ENCODE assay signal across 8 cellular contexts in the genomic region with DNA sequence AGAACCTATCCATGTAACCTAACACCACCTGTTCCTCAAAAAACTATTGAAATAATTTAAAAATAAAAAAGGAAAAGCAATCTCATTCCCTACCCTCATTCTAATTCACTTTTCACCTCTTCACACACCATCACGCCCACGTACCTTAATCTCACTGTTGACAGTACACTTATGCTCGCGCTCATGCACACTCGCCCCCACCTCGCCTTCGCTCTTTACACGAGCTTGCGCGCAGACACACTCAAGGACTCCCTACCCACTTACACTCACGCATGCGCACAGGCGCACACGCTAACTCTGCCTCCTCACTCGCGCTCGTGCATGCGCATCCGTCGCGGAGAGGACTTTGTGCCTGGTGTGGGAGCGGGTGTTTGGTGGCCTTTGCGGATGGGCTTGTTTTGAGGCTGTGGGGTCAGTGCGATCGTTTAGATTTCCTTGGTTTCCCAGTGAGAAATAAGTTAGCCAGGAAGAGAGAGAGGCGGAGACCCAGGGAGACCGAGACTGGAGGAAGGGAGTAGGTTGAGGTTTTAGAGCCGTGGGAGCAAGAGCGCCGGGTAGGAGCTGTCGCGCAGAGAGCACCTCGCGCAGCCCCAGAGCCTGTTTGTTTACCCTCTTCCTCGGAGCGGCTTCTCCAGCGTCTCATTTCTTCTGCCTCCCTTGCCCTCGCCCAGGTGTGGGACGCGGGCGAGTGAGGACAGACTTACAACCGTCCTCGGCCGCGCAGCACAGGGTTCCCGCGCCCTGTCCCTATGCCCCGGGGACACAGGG. TPM values are rescaled to one million over a fixed set of nuclear protein-coding genes. Genes with fewer than 3 reads are reported as not detected.
A peak's percentile ranks its signal among the peaks of the same experiment; 100 is the strongest.
DNase-seq lines count a peak whose midpoint lies in the region; ATAC-seq and TF ChIP-seq lines count a peak whose summit lies in the region.

No MANE protein-coding gene starts in this region.

- H3K4me3 ChIP-seq in A673 (ENCODE audit: low read depth, low read length, poor library complexity, severe bottlenecking) (peak overlapping the region; percentile 30), mucosa of descending colon (no peak overlapping the region)

- peak; percentile 57 for ATAC-seq in GM18870 (IDR thresholded peaks at IDR 0.05; ENCODE audit: unreplicated experiment)
- peak; percentile 76 for ATAC-seq in HG03378 (IDR thresholded peaks at IDR 0.05; ENCODE audit: unreplicated experiment)
- peak; percentile 90 for ATAC-seq in mucosa of descending colon

- H3K9me3 ChIP-seq in A673 (ENCODE audit: low read depth, low read length, poor library complexity, severe bottlenecking) = no peaks in the 10 kb centered on the region
- H3K9me3 ChIP-seq in mucosa of descending colon = no peaks in the 10 kb centered on the region

- peaks cover 41% of the 10 kb centered on the region for H3K27me3 ChIP-seq in A673 (replicated peaks; ENCODE audit: insufficient read depth, low read depth, low read length, poor library complexity)

- H3K27ac ChIP-seq in A673 (ENCODE audit: low read depth, low read length, poor library complexity, severe bottlenecking) = no peak overlapping the region

- intact Hi-C loops in A673 (cut with micrococcal nuclease; ENCODE audit: unreplicated experiment) (no loop called here), mucosa of descending colon (cut with DNase I, micrococcal nuclease) (no loop called here)

- H3K36me3 ChIP-seq in A673 (ENCODE audit: insufficient read depth, low read length, poor library complexity, severe bottlenecking) (no peaks in the 10 kb centered on the region), mucosa of descending colon (ENCODE audit: low read depth) (no peaks in the 10 kb centered on the region)

- DNase-seq in A673 (ENCODE audit: low spot score) (peak; percentile 48), NCI-H748 (lab: John Stamatoyannopoulos, UW; ENCODE audit: unreplicated experiment) (peak; percentile 85), epidermal melanocyte (ENCODE audit: insufficient read length, low spot score) (peak; percentile 86), mucosa of descending colon (peak; percentile 74 to 85 (median 83))
- DNase-seq in activated CD8-positive, alpha-beta memory T cell treated with anti-CD3 and anti-CD28 coated beads, Interleukin-2, amount 50 U/mL, for 4 hours = peak; percentile 84
- DNase-seq in stimulated activated CD8-positive, alpha-beta memory T cell treated with anti-CD3 and anti-CD28 coated beads, Interleukin-4, amount 100 ng/mL, for 1 hour (ENCODE audit: low read depth in 2 of 2, low spot score in 1 of 2) = peak; percentile 44 to 67

- CTCF ChIA-PET in A673 (lab: Charles Lee) = no interaction called here

- POLR2A ChIA-PET in A673 (lab: Charles Lee; ENCODE audit: low non-redundant PET) = no interaction called here

- TF ChIP-seq CTCF in A673 (conservative IDR thresholded peaks at IDR 0.05; ENCODE audit: low read depth, low read length) = no peak
- no peak for TF ChIP-seq CTCF in mucosa of descending colon (IDR thresholded peaks at IDR 0.05)

- no TSS peak for BruUV-seq in A673 (replicated peaks; lab: Mats Ljungman, UMichigan)

- H3K4me1 ChIP-seq in A673 (ENCODE audit: insufficient read depth, low read length, poor library complexity, severe bottlenecking) (no peaks in the 10 kb centered on the region), mucosa of descending colon (ENCODE audit: low read depth) (peaks cover 15% of the 10 kb centered on the region)

RNA-seq across cellular contexts. Expression of a gene that starts 8.1 kb away (rescaled TPM):
- total RNA-seq in A673 (2021) (not detected in 2 replicates), mucosa of descending colon (not detected)

RNA-seq across cellular contexts. Expression of a gene that starts 27.4 kb away (rescaled TPM):
- total RNA-seq in A673 (2021) = 5.4 and 8.1 TPM in 2 replicates
- 10 to 100 TPM; 22.6 to 27.5 (median 22.9) TPM for total RNA-seq in mucosa of descending colon
